In genomic region chr18:6313427-6313826, GRCh38 we compare ENCODE assay signal across 28 cellular contexts.
"Had no signal": no experiment of that assay in that cellular context is flagged by ENCODE, and none has a peak within 500 bp of the region (broad histone marks: within the 10 kb centered on the region; RNA-seq: fewer than 3 reads in every experiment).

No MANE protein-coding gene starts in this region.

- FAIRE-seq: kidney, pancreas had no signal

- DNase-seq: hypothalamus; immature natural killer cell; kidney; left colon; left ventricle myocardium superior; lower lobe of right lung; mammary epithelial cell; mesenchymal stem cell; naive thymus-derived CD8-positive, alpha-beta T cell; pancreas; posterior cingulate gyrus; retina; right cardiac atrium; sigmoid colon; stimulated activated CD4-positive, alpha-beta T cell treated with anti-CD3 and anti-CD28 coated beads, Interleukin-1b, Interleukin-23, amount 100 ng/mL, for 48 hours; stimulated activated CD4-positive, alpha-beta T cell treated with anti-CD3 and anti-CD28 coated beads, Interleukin-2, amount 100 ng/mL, for 48 hours; stimulated activated CD4-positive, alpha-beta T cell treated with anti-CD3 and anti-CD28 coated beads, Interleukin-4, amount 100 ng/mL, for 4 hours; stimulated activated CD8-positive, alpha-beta memory T cell treated with anti-CD3 and anti-CD28 coated beads, Interleukin-4, amount 100 ng/mL, for 48 hours; stimulated activated naive CD4-positive, alpha-beta T cell treated with Interleukin-2 at 50 U/mL for 16 hours; stimulated activated naive CD8-positive, alpha-beta T cell treated with anti-CD3 and anti-CD28 coated beads, Interleukin-15, amount 100 ng/mL, for 72 hours; substantia nigra had no signal

- H3K4me2 ChIP-seq: neural progenitor cell, smooth muscle cell had no signal

- ATAC-seq: left colon; left ventricle myocardium superior; lower lobe of right lung; naive thymus-derived CD8-positive, alpha-beta T cell; pancreas; right cardiac atrium; stimulated activated memory B cell treated with anti-CD40 and anti-IgM and Interleukin-4, amounts not matched to agents 10 μg/mL and 1 μg/mL and 100 μg/mL, for 72 hours; stimulated activated naive CD8-positive, alpha-beta T cell treated with anti-CD3 and anti-CD28 coated beads, Interleukin-15, amount 100 ng/mL, for 72 hours had no signal

- H3K27ac ChIP-seq: lower lobe of right lung, neural progenitor cell, neutrophil, pancreas, prostate gland, sigmoid colon, tibial nerve, vagina had no signal

- H3K4me1 ChIP-seq: lower lobe of right lung, neural progenitor cell, prostate gland, sigmoid colon, tibial nerve, vagina had no signal

- H3K9me3 ChIP-seq: lower lobe of right lung, neutrophil, pancreas, prostate gland, sigmoid colon had no signal

- H3K4me3 ChIP-seq: lower lobe of right lung, neural progenitor cell, pancreas, prostate gland, sigmoid colon, smooth muscle cell, tibial nerve, vagina had no signal

- H2AFZ ChIP-seq: neural progenitor cell had no signal

- H3K27me3 ChIP-seq: neural progenitor cell, neutrophil, pancreas, sigmoid colon, tibial nerve, vagina had no signal

- H3K36me3 ChIP-seq: lower lobe of right lung, neural progenitor cell, neutrophil, pancreas, prostate gland, sigmoid colon had no signal
